ENCODE assay signal across 22 cellular contexts in genomic region chr13:28483313-28483931, GRCh38. TPM values are rescaled to one million over a fixed set of nuclear protein-coding genes. Genes with fewer than 3 reads are reported as not detected.
"Had no signal": no experiment of that assay in that cellular context is flagged by ENCODE, and none has a peak within 500 bp of the region (broad histone marks: within the 10 kb centered on the region; RNA-seq: fewer than 3 reads in every experiment).

No MANE protein-coding gene starts in this region.

- H3K9me3 ChIP-seq: body of pancreas, left ventricle myocardium inferior, prostate gland, transverse colon, vagina had no signal

- H3K4me1 Mint-ChIP-seq: activated CD8-positive, alpha-beta memory T cell treated with anti-CD3 and anti-CD28 coated beads, Interleukin-2, amount 10 ng/mL, durations not matched to agents 7 days and 5 days; activated T-helper 17 cell treated with anti-CD3 and anti-CD28 coated beads, Interleukin-2, amount 50 U/mL, for 72 hours; neural crest cell had no signal

- H3K27ac Mint-ChIP-seq: activated CD4-positive, alpha-beta memory T cell treated with anti-CD3 and anti-CD28 coated beads for 36 hours; activated CD8-positive, alpha-beta memory T cell treated with anti-CD3 and anti-CD28 coated beads, Interleukin-2, amount 10 ng/mL, durations not matched to agents 7 days and 5 days; activated naive CD8-positive, alpha-beta T cell treated with anti-CD3 and anti-CD28 coated beads, Interleukin-2, amount 10 ng/mL, durations not matched to agents 7 days and 5 days; activated T-helper 17 cell treated with anti-CD3 and anti-CD28 coated beads, Interleukin-2, amount 50 U/mL, for 72 hours had no signal

- H3K9me3 Mint-ChIP-seq: activated CD4-positive, alpha-beta memory T cell treated with anti-CD3 and anti-CD28 coated beads for 36 hours; activated naive CD8-positive, alpha-beta T cell treated with anti-CD3 and anti-CD28 coated beads, Interleukin-2, amount 10 ng/mL, durations not matched to agents 7 days and 5 days; activated T-helper 17 cell treated with anti-CD3 and anti-CD28 coated beads, Interleukin-2, amount 50 U/mL, for 72 hours; neural crest cell had no signal

- H3K27me3 ChIP-seq: body of pancreas, vagina had no signal

- H3K36me3 Mint-ChIP-seq: activated CD4-positive, alpha-beta memory T cell treated with anti-CD3 and anti-CD28 coated beads for 36 hours; activated CD8-positive, alpha-beta memory T cell treated with anti-CD3 and anti-CD28 coated beads, Interleukin-2, amount 10 ng/mL, durations not matched to agents 7 days and 5 days; activated naive CD8-positive, alpha-beta T cell treated with anti-CD3 and anti-CD28 coated beads, Interleukin-2, amount 10 ng/mL, durations not matched to agents 7 days and 5 days had no signal

- H3K4me3 ChIP-seq: body of pancreas, dorsolateral prefrontal cortex, left ventricle myocardium inferior, prostate gland, transverse colon, vagina had no signal

- H3K4me1 ChIP-seq: body of pancreas, prostate gland, transverse colon, vagina had no signal

- DNase-seq: activated CD4-positive, alpha-beta memory T cell treated with anti-CD3 and anti-CD28 coated beads for 36 hours; activated CD4-positive, alpha-beta T cell treated with anti-CD3 and anti-CD28 coated beads for 4 hours; activated CD8-positive, alpha-beta memory T cell treated with anti-CD3 and anti-CD28 coated beads, Interleukin-2, amount 10 ng/mL, durations not matched to agents 7 days and 5 days; activated naive CD4-positive, alpha-beta T cell; activated naive CD8-positive, alpha-beta T cell treated with anti-CD3 and anti-CD28 coated beads, Interleukin-2, amount 10 ng/mL, durations not matched to agents 7 days and 5 days; activated T-cell treated with anti-CD3 and anti-CD28 coated beads, Interleukin-2, amount 50 U/mL, for 1 hour; amygdala; body of pancreas; caudate nucleus; dorsolateral prefrontal cortex; head of caudate nucleus; kidney glomerular epithelial cell; left ventricle myocardium inferior; right cardiac atrium; stimulated activated naive CD8-positive, alpha-beta T cell treated with anti-CD3 and anti-CD28 coated beads, Interleukin-15, Interleukin-2, amounts not matched to agents 100 U/mL and 50 U/mL, for 24 hours; substantia nigra; T-helper 2 cell; transverse colon had no signal

- H3K36me3 ChIP-seq: left ventricle myocardium inferior, prostate gland, transverse colon, vagina had no signal

- H3K4me3 Mint-ChIP-seq: activated CD4-positive, alpha-beta memory T cell treated with anti-CD3 and anti-CD28 coated beads for 36 hours; activated CD8-positive, alpha-beta memory T cell treated with anti-CD3 and anti-CD28 coated beads, Interleukin-2, amount 10 ng/mL, durations not matched to agents 7 days and 5 days; activated naive CD8-positive, alpha-beta T cell treated with anti-CD3 and anti-CD28 coated beads, Interleukin-2, amount 10 ng/mL, durations not matched to agents 7 days and 5 days; activated T-helper 17 cell treated with anti-CD3 and anti-CD28 coated beads, Interleukin-2, amount 50 U/mL, for 72 hours; neural crest cell had no signal

- H3K27ac ChIP-seq: body of pancreas, dorsolateral prefrontal cortex, left ventricle myocardium inferior, prostate gland, transverse colon, vagina had no signal

RNA-seq across cellular contexts. Expression of gene FLT1, which starts 11.5 kb away (rescaled TPM):
- total RNA-seq: neural crest cell had no signal
